ENCODE assay signal across 8 cellular contexts in the genomic region with DNA sequence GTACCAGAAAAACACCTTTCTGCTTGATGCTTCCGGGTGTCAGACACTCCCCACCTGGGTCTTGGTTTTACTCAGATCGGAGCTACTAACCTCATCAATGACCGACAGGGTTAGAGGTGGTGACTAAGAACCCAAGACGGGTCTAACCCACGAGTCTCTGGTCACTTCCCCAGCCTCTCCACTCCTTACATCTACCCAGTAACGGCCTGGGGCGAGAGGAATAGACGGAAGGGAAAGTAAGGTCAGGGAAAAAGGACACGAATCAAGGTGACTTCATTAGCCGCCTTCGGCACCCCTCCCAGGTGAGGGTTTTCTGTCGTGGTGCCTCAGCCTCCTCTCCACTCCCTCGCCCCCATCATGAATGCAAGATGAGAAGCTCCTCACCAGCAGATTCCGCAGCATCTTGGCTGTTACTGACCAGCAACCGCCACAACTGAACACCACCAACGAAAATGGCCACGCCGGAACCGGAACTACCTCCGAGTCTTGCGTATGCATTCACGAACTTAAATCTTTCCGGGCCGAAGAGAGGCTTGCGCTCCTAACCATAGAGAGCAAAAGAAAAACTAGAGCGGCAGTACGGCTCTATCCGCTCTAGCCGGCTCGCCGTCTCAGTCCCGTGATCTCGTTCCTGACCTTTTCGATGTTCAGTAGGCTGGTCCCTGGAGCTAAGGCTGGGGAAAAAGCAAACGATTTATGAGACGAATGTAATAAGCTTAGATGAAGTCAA. TPM values are rescaled to one million over a fixed set of nuclear protein-coding genes. Genes with fewer than 3 reads are reported as not detected.
DNase-seq lines count a peak whose midpoint lies in the region; ATAC-seq, FAIRE-seq and TF ChIP-seq lines count a peak whose summit lies in the region.

A gene with protein sequence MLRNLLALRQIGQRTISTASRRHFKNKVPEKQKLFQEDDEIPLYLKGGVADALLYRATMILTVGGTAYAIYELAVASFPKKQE (minus strand): TSS at position 469 of the 730 bp plus-strand sequence. CDS start 67 bp downstream, at position 402.

- H3K9ac ChIP-seq in IMR-90 (ENCODE audit: low read depth, low read length) = peak within 1 kb of the TSS; percentile 89
- H3K9ac ChIP-seq in endothelial cell of umbilical vein (replicated peaks; ENCODE audit: extremely low read depth, insufficient read depth, low read length) = peak within 1 kb of the TSS; percentile 98

- no peak for TF ChIP-seq RAD21 in IMR-90 (IDR thresholded peaks at IDR 0.05; ENCODE audit: low read length)

- H3K9me1 ChIP-seq in IMR-90 (ENCODE audit: insufficient read depth, low read length) (no peaks in the 10 kb centered on the region), endothelial cell of umbilical vein (replicated peaks; ENCODE audit: control insufficient read depth, extremely low read depth, insufficient read depth, low read length) (no peaks in the 10 kb centered on the region)

- H3K4me2 ChIP-seq in IMR-90 (ENCODE audit: low read depth, low read length) (peak within 1 kb of the TSS; percentile 93), endothelial cell of umbilical vein (ENCODE audit: insufficient read depth, low read length) (peak within 1 kb of the TSS; percentile 81)

- peak within 1 kb of the TSS; percentile 81 for H2BK5ac ChIP-seq in IMR-90 (ENCODE audit: low read depth, low read length, poor library complexity, severe bottlenecking)

- DNase-seq in DMS 273 (lab: John Stamatoyannopoulos, UW; ENCODE audit: unreplicated experiment) (peak; percentile 98), IMR-90 (peak; percentile 98), OCI-M1 (lab: John Stamatoyannopoulos, UW) (peak; percentile 99), activated T-cell treated with anti-CD3 and anti-CD28 coated beads for 24 hours (ENCODE audit: low read depth) (peak; percentile 82), endothelial cell of umbilical vein (ENCODE audit: low read depth, low spot score) (peak; percentile 98), midbrain (lab: John Stamatoyannopoulos, UW) (peak; percentile 98)
- DNase-seq in stimulated activated CD8-positive, alpha-beta memory T cell treated with anti-CD3 and anti-CD28 coated beads, Interleukin-2, amount 100 ng/mL, for 1 hour (ENCODE audit: low read depth in 2 of 2) = peak; percentile 63 to 69

- peaks cover 9% of the 10 kb centered on the region for H3K36me3 ChIP-seq in IMR-90 (ENCODE audit: control insufficient read depth, insufficient read depth, low read length)
- peaks cover 6 to 8% of the 10 kb centered on the region in 2 experiments for H3K36me3 ChIP-seq in endothelial cell of umbilical vein (ENCODE audit: control insufficient read depth in 2 of 2, extremely low read depth in 1 of 2, insufficient read depth in 2 of 2, low read length in 2 of 2)

- H2AK5ac ChIP-seq in IMR-90 (ENCODE audit: low read depth, low read length) = peak within 1 kb of the TSS; percentile 93

- H3K27ac ChIP-seq in IMR-90 (ENCODE audit: insufficient read depth, low read length) (peak within 1 kb of the TSS; percentile 86), endothelial cell of umbilical vein (ENCODE audit: insufficient read depth, low read depth, low read length) (peak within 1 kb of the TSS; percentile 90)

- H3K18ac ChIP-seq in IMR-90 (ENCODE audit: low read depth, low read length) = peak within 1 kb of the TSS; percentile 58

- H3K4me1 ChIP-seq in IMR-90 (ENCODE audit: control insufficient read depth, insufficient read depth, low read length) (no peaks in the 10 kb centered on the region), endothelial cell of umbilical vein (ENCODE audit: control insufficient read depth, extremely low read depth, insufficient read depth, low read length) (peaks cover 4% of the 10 kb centered on the region)

- peak within 1 kb of the TSS; percentile 92 for H2AFZ ChIP-seq in IMR-90 (replicated peaks; ENCODE audit: low read length, poor library complexity)
- H2AFZ ChIP-seq in endothelial cell of umbilical vein (ENCODE audit: low read depth, low read length) = peak within 1 kb of the TSS; percentile 79

- peak within 1 kb of the TSS; percentile 81 to 96 for H4K8ac ChIP-seq in IMR-90 (ENCODE audit: low read depth in 2 of 2, low read length in 2 of 2)

- BruUV-seq in IMR-90 (replicated peaks; lab: Mats Ljungman, UMichigan) = TSS peak; percentile 55
- TSS peak; percentile 68 for BruUV-seq in endothelial cell of umbilical vein (replicated peaks; lab: Mats Ljungman, UMichigan)

- CTCF ChIA-PET in IMR-90 (lab: Yijun Ruan, JAX) (no interaction called here), endothelial cell of umbilical vein (lab: Charles Lee) (interaction anchor here (0.7 to 1.6 kb wide), 7 partner anchors 16 to 303 kb away, joined by 3 to 5 read pairs (median 4); a partner anchor contains a TSS)

- dilution Hi-C loops in IMR-90 (cut with HindIII; ENCODE audit: low sequenced_read_pairs, unreplicated experiment) (no loop called here), endothelial cell of umbilical vein (cut with MboI; ENCODE audit: extremely low pct_ligation_motif_present, low sequenced_read_pairs) (no loop called here)

- peak within 1 kb of the TSS; percentile 91 for H3K23ac ChIP-seq in IMR-90 (ENCODE audit: low read depth, low read length)

- H2BK120ac ChIP-seq in IMR-90 (ENCODE audit: low read depth, low read length) = peak within 1 kb of the TSS; percentile 41; the same call in 1 of the 2 replicates

- TF ChIP-seq POLR2A in IMR-90 (IDR thresholded peaks at IDR 0.05; ENCODE audit: low read depth, low read length) (peak; percentile 97), endothelial cell of umbilical vein (IDR thresholded peaks at IDR 0.05; ENCODE audit: low read depth, low read length) (peak; percentile 89)

- no peaks in the 10 kb centered on the region for H3K27me3 ChIP-seq in IMR-90 (ENCODE audit: control insufficient read depth, insufficient read depth, low read length)
- no peaks in the 10 kb centered on the region for H3K27me3 ChIP-seq in endothelial cell of umbilical vein (ENCODE audit: control insufficient read depth in 2 of 2, insufficient read depth in 2 of 2, low read length in 2 of 2)

- peak within 1 kb of the TSS; percentile 90 for H3K14ac ChIP-seq in IMR-90 (replicated peaks; ENCODE audit: low read depth, low read length)

- WGBS in IMR-90 (ENCODE audit: extremely low coverage in 2 of 2, insufficient read length in 1 of 2), 2 experiments = 0% methylated on average over 11 of the region's 36 CpGs; no CpG with 5 or more reads in 1 of the 2 experiments

- peak within 1 kb of the TSS; percentile 94 for H2AK9ac ChIP-seq in IMR-90 (replicated peaks; ENCODE audit: low read depth, low read length, poor library complexity)

- H4K20me1 ChIP-seq in IMR-90 (ENCODE audit: insufficient read depth, low read length) (no peaks in the 10 kb centered on the region; the same call in 1 of the 2 replicates), endothelial cell of umbilical vein (replicated peaks; ENCODE audit: control insufficient read depth, extremely low read depth, insufficient read depth, low read length) (no peaks in the 10 kb centered on the region)

- ATAC-seq in GM21528 (IDR thresholded peaks at IDR 0.05; ENCODE audit: low FRiP score, unreplicated experiment) = peak; percentile 98
- peak; percentile 97 for ATAC-seq in IMR-90 (ENCODE audit: low read depth)

- peak within 1 kb of the TSS; percentile 17; the same call in 1 of the 3 replicates for H2BK15ac ChIP-seq in IMR-90 (ENCODE audit: low read depth, low read length)

- in situ Hi-C loops in IMR-90 (cut with MboI; ENCODE audit: low sequenced_read_pairs) = no loop called here

- H3K9me3 ChIP-seq in IMR-90 (ENCODE audit: control insufficient read depth, insufficient read depth, low read length) (no peaks in the 10 kb centered on the region), endothelial cell of umbilical vein (replicated peaks; ENCODE audit: control insufficient read depth, insufficient read depth, low read length) (no peaks in the 10 kb centered on the region)

- peak; percentile 100 for FAIRE-seq in endothelial cell of umbilical vein (lab: Jason Lieb, UNC)

- peak within 1 kb of the TSS; percentile 85 for H3K56ac ChIP-seq in IMR-90 (ENCODE audit: extremely low read depth, insufficient read depth, low read length)

- peak within 1 kb of the TSS; percentile 78 for H4K5ac ChIP-seq in IMR-90 (ENCODE audit: low read depth, low read length)

- peak within 1 kb of the TSS; percentile 81 for H4K91ac ChIP-seq in IMR-90 (ENCODE audit: insufficient read depth, low read depth, low read length)

- intact Hi-C loops in IMR-90 (cut with micrococcal nuclease) (no loop called here), endothelial cell of umbilical vein (cut with micrococcal nuclease) (loop anchor here (2.0 to 5.0 kb wide), 2 partner anchors 41 to 304 kb away; a partner anchor contains a TSS)

- H2BK20ac ChIP-seq in IMR-90 (ENCODE audit: low read depth, low read length) = no peak within 1 kb of the TSS

- H3K4ac ChIP-seq in IMR-90 (ENCODE audit: low read depth, low read length) = peak within 1 kb of the TSS; percentile 87

- peak within 1 kb of the TSS; percentile 81 for H3K4me3 ChIP-seq in IMR-90 (ENCODE audit: insufficient read depth, low read depth, low read length)
- H3K4me3 ChIP-seq in endothelial cell of umbilical vein (replicated peaks in 1 of 3; ENCODE audit: insufficient read depth in 1 of 3, low read depth in 1 of 3, low read length in 3 of 3) = peak within 1 kb of the TSS; percentile 75 to 98 (median 90)

- H3K79me2 ChIP-seq in endothelial cell of umbilical vein (ENCODE audit: control insufficient read depth, insufficient read depth, low read length) = peaks cover 28% of the 10 kb centered on the region

- TF ChIP-seq CTCF in IMR-90 (conservative IDR thresholded peaks at IDR 0.05; ENCODE audit: low read depth, low read length) (no peak), endothelial cell of umbilical vein (IDR thresholded peaks at IDR 0.05; ENCODE audit: extremely low read depth in 1 of 2, insufficient read depth in 1 of 2, low read depth in 1 of 2, low read length in 2 of 2) (no peak)

- peaks cover 6 to 12% of the 10 kb centered on the region in 2 experiments for H3K79me1 ChIP-seq in IMR-90 (ENCODE audit: low read depth in 1 of 2, low read length in 2 of 2)

- POLR2A ChIA-PET in IMR-90 (lab: Charles Lee; ENCODE audit: unreplicated experiment) (no interaction called here), endothelial cell of umbilical vein (lab: Charles Lee) (interaction anchor here (1.8 kb wide), 1 partner anchor 42 kb away, joined by 3 read pairs; no protein-coding TSS in a partner anchor)

RNA-seq across cellular contexts. Expression of the gene that starts here (rescaled TPM):
- total RNA-seq in IMR-90 (2012; rRNA removed) (85.8 and 776 TPM in 2 replicates), endothelial cell of umbilical vein (426 and 455 TPM in 2 replicates)
- polyA plus RNA-seq in IMR-90 (2012; rRNA removed) (174 and 185 TPM in 2 replicates), endothelial cell of umbilical vein (193 and 254 TPM in 2 replicates)
- 360 and 1,161 TPM in 2 replicates for polyA plus RNA-seq in IMR-90 (2012; cell fraction: cytosol; rRNA removed)
- polyA plus RNA-seq in IMR-90 (2012; cell fraction: nucleus; rRNA removed; ENCODE audit: low replicate concordance) = 39.2 and 183 TPM in 2 replicates
- 190 and 198 TPM in 2 replicates for polyA plus RNA-seq in endothelial cell of umbilical vein (2011; cell fraction: cytosol; rRNA removed)
- polyA plus RNA-seq in endothelial cell of umbilical vein (2011; cell fraction: nucleus; rRNA removed) = 93.3 and 104 TPM in 2 replicates
- polyA plus RNA-seq in endothelial cell of umbilical vein (2012) = 421 and 484 TPM in 2 replicates
- polyA minus RNA-seq in endothelial cell of umbilical vein = 79.4 and 85.3 TPM in 2 replicates
- polyA minus RNA-seq in endothelial cell of umbilical vein (2011; cell fraction: cytosol; rRNA and poly(A)+ RNA removed) = 54.4 TPM
- polyA minus RNA-seq in endothelial cell of umbilical vein (2011; cell fraction: nucleus; rRNA and poly(A)+ RNA removed) = 24.0 and 27.7 TPM in 2 replicates

Comparison
In these comparisons a context has a peak if more than half of its experiments do, and no peak if none do; other contexts are left out.
1. Peak in every context shown above with its lines: DNase-seq, ATAC-seq, H3K4me3 ChIP-seq and H3K27ac ChIP-seq.